Comparison of ENCODE assay signal across 21 cellular contexts in the genomic region with DNA sequence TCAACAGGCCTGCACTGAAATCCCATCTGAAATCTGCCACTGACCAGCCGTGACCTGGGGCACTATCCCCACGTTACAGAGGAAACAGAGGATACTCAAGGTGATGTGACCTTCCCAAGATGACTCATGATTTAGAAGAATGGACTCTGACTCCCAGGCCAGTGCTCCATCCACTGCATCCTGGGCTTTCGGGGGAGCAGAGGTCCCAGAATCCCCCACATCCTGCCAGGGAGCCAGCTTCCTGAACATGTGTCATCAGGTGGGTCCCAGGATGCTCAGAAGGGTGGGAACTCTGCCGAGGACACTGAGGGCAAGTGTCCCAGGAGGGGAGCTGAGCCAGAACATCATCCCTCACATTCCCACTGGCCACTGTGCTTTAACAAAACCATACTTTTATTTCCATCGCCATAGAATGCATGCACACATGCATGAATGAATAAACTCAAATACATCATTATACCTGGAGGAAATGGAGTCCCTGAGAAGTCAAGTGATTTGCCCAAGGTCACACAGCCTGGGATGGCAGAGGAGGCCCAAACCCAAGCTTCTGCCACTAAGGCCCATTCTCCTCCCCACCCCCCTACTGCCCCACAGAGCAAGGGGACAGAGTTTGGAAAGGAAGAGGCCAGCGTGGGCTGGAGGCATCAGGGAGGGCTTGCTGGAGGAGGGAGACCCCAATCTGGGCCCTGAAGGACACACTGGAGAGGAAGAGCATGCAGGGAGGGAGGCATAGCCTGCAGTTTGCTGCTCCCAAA.
A peak's percentile ranks its signal among the peaks of the same experiment; 100 is the strongest.
DNase-seq lines count a peak whose midpoint lies in the region; ATAC-seq and TF ChIP-seq lines count a peak whose summit lies in the region.
"Had no signal": no experiment of that assay in that cellular context is flagged by ENCODE, and none has a peak within 500 bp of the region (broad histone marks: within the 10 kb centered on the region; RNA-seq: fewer than 3 reads in every experiment).

No MANE protein-coding gene starts in this region.

- intact Hi-C loops in activated CD4-positive, alpha-beta memory T cell treated with anti-CD3 and anti-CD28 coated beads for 36 hours (cut with micrococcal nuclease), result no loop called here
- intact Hi-C loops in heart left ventricle (cut with DNase I), result no loop called here
- intact Hi-C loops in upper lobe of right lung (cut with DNase I), result no loop called here
- intact Hi-C loops in mammary epithelial cell (cut with micrococcal nuclease), result no loop called here

- H3K9me3 ChIP-seq in right atrium auricular region (peaks cover 0 to 3% of the 10 kb centered on the region in 2 donors), heart left ventricle (peaks cover 0 to 10% (median 0%) of the 10 kb centered on the region in 12 donors), upper lobe of right lung (no peaks in the 10 kb centered on the region), mammary epithelial cell (replicated peaks; ENCODE audit: insufficient read depth, low read length) (no peaks in the 10 kb centered on the region)

- H3K27me3 ChIP-seq in right atrium auricular region (no peaks in the 10 kb centered on the region), heart left ventricle (no peaks in the 10 kb centered on the region), upper lobe of right lung (peaks cover 4% of the 10 kb centered on the region), mammary epithelial cell (ENCODE audit: insufficient read depth, low read length) (no peaks in the 10 kb centered on the region)
- H3K27me3 ChIP-seq: BLaER1 had no signal

- peaks cover 5% of the 10 kb centered on the region for H3K27me3 Mint-ChIP-seq in activated CD4-positive, alpha-beta memory T cell treated with anti-CD3 and anti-CD28 coated beads, Interleukin-2, amount 10 ng/mL, durations not matched to agents 7 days and 5 days
- H3K27me3 Mint-ChIP-seq in activated CD4-positive, alpha-beta memory T cell treated with anti-CD3 and anti-CD28 coated beads for 36 hours, result peaks cover 6% of the 10 kb centered on the region
- H3K27me3 Mint-ChIP-seq: CD4-positive, CD25-positive, alpha-beta regulatory T cell had no signal

- no peak overlapping the region for H3K4me3 Mint-ChIP-seq in activated CD4-positive, alpha-beta memory T cell treated with anti-CD3 and anti-CD28 coated beads, Interleukin-2, amount 10 ng/mL, durations not matched to agents 7 days and 5 days
- H3K4me3 Mint-ChIP-seq in activated CD4-positive, alpha-beta memory T cell treated with anti-CD3 and anti-CD28 coated beads for 36 hours, result no peak overlapping the region
- H3K4me3 Mint-ChIP-seq: B cell; CD4-positive, CD25-positive, alpha-beta regulatory T cell; CD8-positive, alpha-beta T cell; GM23338; H9 had no signal

- no peaks in the 10 kb centered on the region for H3K36me3 Mint-ChIP-seq in activated CD4-positive, alpha-beta memory T cell treated with anti-CD3 and anti-CD28 coated beads, Interleukin-2, amount 10 ng/mL, durations not matched to agents 7 days and 5 days (ENCODE audit: low read depth)
- no peaks in the 10 kb centered on the region for H3K36me3 Mint-ChIP-seq in activated CD4-positive, alpha-beta memory T cell treated with anti-CD3 and anti-CD28 coated beads for 36 hours
- H3K36me3 Mint-ChIP-seq: CD4-positive, CD25-positive, alpha-beta regulatory T cell; CD8-positive, alpha-beta T cell had no signal

- no peak overlapping the region for H3K4me2 ChIP-seq in mammary epithelial cell (ENCODE audit: insufficient read depth, low read depth, low read length)
- H3K4me2 ChIP-seq: BLaER1, GM23338 had no signal

- no peak overlapping the region for H3K27ac Mint-ChIP-seq in activated CD4-positive, alpha-beta memory T cell treated with anti-CD3 and anti-CD28 coated beads, Interleukin-2, amount 10 ng/mL, durations not matched to agents 7 days and 5 days
- no peak overlapping the region for H3K27ac Mint-ChIP-seq in activated CD4-positive, alpha-beta memory T cell treated with anti-CD3 and anti-CD28 coated beads for 36 hours
- H3K27ac Mint-ChIP-seq: B cell; CD4-positive, CD25-positive, alpha-beta regulatory T cell; CD8-positive, alpha-beta T cell; GM23338 had no signal

- CTCF ChIA-PET in activated CD4-positive, alpha-beta memory T cell treated with anti-CD3 and anti-CD28 coated beads, Interleukin-2, amount 10 ng/mL, durations not matched to agents 7 days and 5 days (lab: Charles Lee), result no interaction called here
- CTCF ChIA-PET in activated CD4-positive, alpha-beta memory T cell treated with anti-CD3 and anti-CD28 coated beads for 36 hours (lab: Charles Lee), result no interaction called here
- CTCF ChIA-PET in mammary epithelial cell (lab: Charles Lee; ENCODE audit: low non-redundant PET), result no interaction called here

- TF ChIP-seq CTCF in right atrium auricular region (IDR thresholded peaks at IDR 0.05) (no peak), heart left ventricle (IDR thresholded peaks at IDR 0.05) (no peak), upper lobe of right lung (IDR thresholded peaks at IDR 0.05) (no peak), mammary epithelial cell (conservative IDR thresholded peaks at IDR 0.05 in 1 of 2, IDR thresholded peaks at IDR 0.05 in 1 of 2; ENCODE audit: extremely low read depth in 1 of 2, insufficient read depth in 1 of 2, low read depth in 1 of 2, low read length in 2 of 2) (no peak)

- no peak for TF ChIP-seq POLR2A in heart left ventricle (IDR thresholded peaks at IDR 0.05)

- no peaks in the 10 kb centered on the region for H3K9me3 Mint-ChIP-seq in activated CD4-positive, alpha-beta memory T cell treated with anti-CD3 and anti-CD28 coated beads, Interleukin-2, amount 10 ng/mL, durations not matched to agents 7 days and 5 days
- H3K9me3 Mint-ChIP-seq in activated CD4-positive, alpha-beta memory T cell treated with anti-CD3 and anti-CD28 coated beads for 36 hours, result no peaks in the 10 kb centered on the region
- H3K9me3 Mint-ChIP-seq: CD4-positive, CD25-positive, alpha-beta regulatory T cell; CD8-positive, alpha-beta T cell; H9 had no signal

- no TSS peak for BruUV-seq in mammary epithelial cell (replicated peaks; lab: Mats Ljungman, UMichigan)

- POLR2A ChIA-PET in activated CD4-positive, alpha-beta memory T cell treated with anti-CD3 and anti-CD28 coated beads, Interleukin-2, amount 10 ng/mL, durations not matched to agents 7 days and 5 days (lab: Charles Lee), result no interaction called here
- POLR2A ChIA-PET in activated CD4-positive, alpha-beta memory T cell treated with anti-CD3 and anti-CD28 coated beads for 36 hours (lab: Charles Lee), result no interaction called here

- no peaks in the 10 kb centered on the region for H3K4me1 Mint-ChIP-seq in activated CD4-positive, alpha-beta memory T cell treated with anti-CD3 and anti-CD28 coated beads, Interleukin-2, amount 10 ng/mL, durations not matched to agents 7 days and 5 days
- H3K4me1 Mint-ChIP-seq in activated CD4-positive, alpha-beta memory T cell treated with anti-CD3 and anti-CD28 coated beads for 36 hours (ENCODE audit: low read depth), result no peaks in the 10 kb centered on the region
- H3K4me1 Mint-ChIP-seq: B cell; CD4-positive, CD25-positive, alpha-beta regulatory T cell; GM23338 had no signal

- ATAC-seq in heart left ventricle, result no peak
- no peak for ATAC-seq in upper lobe of right lung
- ATAC-seq: CD8-positive, alpha-beta T cell; GM12878; GM23338 had no signal

- dilution Hi-C loops in mammary epithelial cell (cut with HindIII; ENCODE audit: low sequenced_read_pairs), result no loop called here

- H3K9ac ChIP-seq in mammary epithelial cell (ENCODE audit: insufficient read depth, low read length), result no peak overlapping the region
- H3K9ac ChIP-seq: BLaER1 had no signal

- H3K4me3 ChIP-seq in right atrium auricular region (no peak overlapping the region), heart left ventricle (no peak overlapping the region), upper lobe of right lung (no peak overlapping the region), mammary epithelial cell (replicated peaks in 1 of 3; ENCODE audit: insufficient read depth in 1 of 3, low read depth in 2 of 3, low read length in 3 of 3) (no peak overlapping the region)
- H3K4me3 ChIP-seq: BLaER1, GM12878, GM23338 had no signal

- H3K27ac ChIP-seq in right atrium auricular region, result no peak overlapping the region
- H3K27ac ChIP-seq in heart left ventricle, result no peak overlapping the region
- no peak overlapping the region for H3K27ac ChIP-seq in upper lobe of right lung
- H3K27ac ChIP-seq in mammary epithelial cell (ENCODE audit: insufficient read depth, low read depth, low read length), result no peak overlapping the region
- H3K27ac ChIP-seq: 22Rv1, BLaER1, C4-2B had no signal

- DNase-seq in activated CD4-positive, alpha-beta memory T cell treated with anti-CD3 and anti-CD28 coated beads, Interleukin-2, amount 10 ng/mL, durations not matched to agents 7 days and 5 days, result peak; percentile 5
- no peak for DNase-seq in activated CD4-positive, alpha-beta memory T cell treated with anti-CD3 and anti-CD28 coated beads for 36 hours
- DNase-seq in right atrium auricular region (ENCODE audit: low spot score), result peak; percentile 21
- DNase-seq in heart left ventricle, result no peak
- peak; percentile 57 for DNase-seq in mesenteric fat pad (ENCODE audit: low spot score)
- DNase-seq in upper lobe of right lung, result peak; percentile 23
- no peak for DNase-seq in mammary epithelial cell
- no peak for DNase-seq in NCI-H226
- DNase-seq: CD4-positive, CD25-positive, alpha-beta regulatory T cell; DMS 273 treated with DMSO at 0.1 percent for 48 hours; DMS79; EL; GDM1; H9 had no signal

- 68 to 76% (median 74%) methylated on average over 3 to 6 of the region's 6 CpGs for WGBS in heart left ventricle, 4 donors
- 56% methylated on average over 5 of the region's 6 CpGs for WGBS in mammary epithelial cell (ENCODE audit: low coverage, missing lambda C conversion rate)

- no peak overlapping the region for H2AFZ ChIP-seq in mammary epithelial cell (ENCODE audit: low read depth, low read length)
- H2AFZ ChIP-seq: GM23338 had no signal

- in situ Hi-C loops in mammary epithelial cell (cut with MboI; ENCODE audit: low sequenced_read_pairs in 2 of 2), result no loop called here

- no peaks in the 10 kb centered on the region for H3K4me1 ChIP-seq in right atrium auricular region
- H3K4me1 ChIP-seq in heart left ventricle, result no peaks in the 10 kb centered on the region
- no peaks in the 10 kb centered on the region for H3K4me1 ChIP-seq in upper lobe of right lung
- no peaks in the 10 kb centered on the region for H3K4me1 ChIP-seq in mammary epithelial cell (ENCODE audit: insufficient read depth, low read length)
- H3K4me1 ChIP-seq: BLaER1 had no signal

- H4K20me1 ChIP-seq in mammary epithelial cell (ENCODE audit: insufficient read depth, low read length), result no peaks in the 10 kb centered on the region
- H4K20me1 ChIP-seq: BLaER1 had no signal

- H3K79me2 ChIP-seq in mammary epithelial cell (ENCODE audit: insufficient read depth, low read length), result no peaks in the 10 kb centered on the region

- H3K36me3 ChIP-seq in right atrium auricular region, result no peaks in the 10 kb centered on the region
- H3K36me3 ChIP-seq in heart left ventricle, result no peaks in the 10 kb centered on the region
- H3K36me3 ChIP-seq in upper lobe of right lung, result no peaks in the 10 kb centered on the region
- no peaks in the 10 kb centered on the region for H3K36me3 ChIP-seq in mammary epithelial cell (ENCODE audit: insufficient read depth, low read length)
- H3K36me3 ChIP-seq: BLaER1 had no signal

Comparison
In these comparisons a context has a peak if more than half of its experiments do, and no peak if none do; other contexts are left out.
1. DNase-seq: peak in activated CD4-positive, alpha-beta memory T cell treated with anti-CD3 and anti-CD28 coated beads, Interleukin-2, amount 10 ng/mL, durations not matched to agents 7 days and 5 days (single experiment), right atrium auricular region (single experiment), mesenteric fat pad (single experiment) and upper lobe of right lung (single experiment); none in activated CD4-positive, alpha-beta memory T cell treated with anti-CD3 and anti-CD28 coated beads for 36 hours (single experiment), heart left ventricle (0 of 5), mammary epithelial cell (single experiment) and NCI-H226 (single experiment).